ENCODE assay signal across 18 cellular contexts in genomic region chr1:168865850-168866620, GRCh38.
DNase-seq lines count a peak whose midpoint lies in the region; ATAC-seq and TF ChIP-seq lines count a peak whose summit lies in the region.
"Had no signal": no experiment of that assay in that cellular context is flagged by ENCODE, and none has a peak within 500 bp of the region (broad histone marks: within the 10 kb centered on the region; RNA-seq: fewer than 3 reads in every experiment).

No MANE protein-coding gene starts in this region.

- H3K4me3 Mint-ChIP-seq in Caco-2 (ENCODE audit: unreplicated experiment) = no peak overlapping the region
- no peak overlapping the region for H3K4me3 Mint-ChIP-seq in activated T-helper 17 cell treated with anti-CD3 and anti-CD28 coated beads, Interleukin-2, amount 50 U/mL, for 72 hours
- H3K4me3 Mint-ChIP-seq: B cell; CD4-positive, alpha-beta T cell had no signal

- BruUV-seq in Caco-2 (replicated peaks; lab: Mats Ljungman, UMichigan) = no TSS peak

- H3K27me3 Mint-ChIP-seq in Caco-2 (ENCODE audit: insufficient read depth, unreplicated experiment) = no peaks in the 10 kb centered on the region
- H3K27me3 Mint-ChIP-seq in activated T-helper 17 cell treated with anti-CD3 and anti-CD28 coated beads, Interleukin-2, amount 50 U/mL, for 72 hours = no peaks in the 10 kb centered on the region
- H3K27me3 Mint-ChIP-seq: CD4-positive, alpha-beta T cell had no signal

- H3K36me3 ChIP-seq in Caco-2 (ENCODE audit: control insufficient read depth, insufficient read depth, low read length) (no peaks in the 10 kb centered on the region), HEK293 (ENCODE audit: control insufficient read depth in 2 of 2, insufficient read depth in 1 of 2, low read length in 2 of 2) (no peaks in the 10 kb centered on the region)

- no peak overlapping the region for H3K4me3 ChIP-seq in Caco-2 (ENCODE audit: low read depth, low read length)
- no peak overlapping the region for H3K4me3 ChIP-seq in HEK293 (ENCODE audit: low read depth, low read length)

- H3K27ac Mint-ChIP-seq in Caco-2 (ENCODE audit: unreplicated experiment) = peak overlapping the region; percentile 11
- H3K27ac Mint-ChIP-seq in activated T-helper 17 cell treated with anti-CD3 and anti-CD28 coated beads, Interleukin-2, amount 50 U/mL, for 72 hours = no peak overlapping the region
- H3K27ac Mint-ChIP-seq: B cell; CD4-positive, alpha-beta T cell had no signal

- ATAC-seq in activated T-helper 17 cell treated with anti-CD3 and anti-CD28 coated beads, Interleukin-2, amount 50 U/mL, for 72 hours (replicated peaks) = peak; percentile 87
- no peak for ATAC-seq in GM19023 (IDR thresholded peaks at IDR 0.05; ENCODE audit: unreplicated experiment)
- no peak for ATAC-seq in HG03342 (IDR thresholded peaks at IDR 0.05; ENCODE audit: unreplicated experiment)

- H3K27ac ChIP-seq in HEK293 (ENCODE audit: extremely low read depth, low read depth, low read length) = no peak overlapping the region

- peaks cover 67% of the 10 kb centered on the region for H3K9me3 Mint-ChIP-seq in Caco-2 (ENCODE audit: unreplicated experiment)
- peaks cover 9% of the 10 kb centered on the region for H3K9me3 Mint-ChIP-seq in activated T-helper 17 cell treated with anti-CD3 and anti-CD28 coated beads, Interleukin-2, amount 50 U/mL, for 72 hours

- TF ChIP-seq CTCF in Caco-2 (IDR thresholded peaks at IDR 0.05; ENCODE audit: insufficient read depth in 1 of 2, low read depth in 1 of 2, low read length in 1 of 2, severe bottlenecking in 1 of 2, unreplicated experiment in 1 of 2) (no peak), HEK293 (tag by site-specific recombination; IDR thresholded peaks at IDR 0.05) (no peak)

- H3K9me3 ChIP-seq in Caco-2 (peaks cover 44% of the 10 kb centered on the region), HEK293 (ENCODE audit: control insufficient read depth, insufficient read depth, low read depth, low read length) (no peaks in the 10 kb centered on the region)

- peaks cover 15% of the 10 kb centered on the region for H3K4me1 Mint-ChIP-seq in Caco-2 (ENCODE audit: low read depth, unreplicated experiment)
- no peaks in the 10 kb centered on the region for H3K4me1 Mint-ChIP-seq in activated T-helper 17 cell treated with anti-CD3 and anti-CD28 coated beads, Interleukin-2, amount 50 U/mL, for 72 hours
- H3K4me1 Mint-ChIP-seq: B cell had no signal

- H3K27me3 ChIP-seq in Caco-2 (replicated peaks; ENCODE audit: control insufficient read depth, insufficient read depth, low read length) = no peaks in the 10 kb centered on the region

- POLR2A ChIA-PET in Caco-2 (lab: Charles Lee) (no interaction called here), HEK293 (lab: Yijun Ruan, JAX) (no interaction called here)

- intact Hi-C loops in Caco-2 (cut with micrococcal nuclease; ENCODE audit: unreplicated experiment) = no loop called here

- H3K36me3 Mint-ChIP-seq in Caco-2 (ENCODE audit: insufficient read depth, unreplicated experiment) = peaks cover 6% of the 10 kb centered on the region
- no peaks in the 10 kb centered on the region for H3K36me3 Mint-ChIP-seq in activated T-helper 17 cell treated with anti-CD3 and anti-CD28 coated beads, Interleukin-2, amount 50 U/mL, for 72 hours (ENCODE audit: low read depth)

- CTCF ChIA-PET in Caco-2 (lab: Charles Lee) = no interaction called here
- CTCF ChIA-PET in HEK293 (lab: Yijun Ruan, JAX) = interaction anchor here (1.4 kb wide), 1 partner anchor 263 kb away, joined by 4 read pairs; no protein-coding TSS in a partner anchor

- peak; percentile 14 for DNase-seq in NCI-H82 (lab: John Stamatoyannopoulos, UW)
- DNase-seq in NCI-H82 treated with DMSO at 0.1 percent for 48 hours (lab: John Stamatoyannopoulos, UW; ENCODE audit: unreplicated experiment) = no peak
- no peak for DNase-seq in Caco-2
- DNase-seq in AG20443 (ENCODE audit: low spot score) = no peak
- DNase-seq: 8988T; ACHN; C1 segment of cervical spinal cord; CD4-positive, alpha-beta T cell; DND-41; GDM1; HCEC 1CT; IMR-90; KBM-7 had no signal

- H3K4me1 ChIP-seq in Caco-2 (peaks cover 16% of the 10 kb centered on the region), HEK293 (ENCODE audit: control insufficient read depth, insufficient read depth, low read length) (peaks cover 10% of the 10 kb centered on the region; the same call in 1 of the 2 replicates)

TF ChIP-seq in HEK293, 187 proteins besides CTCF, POLR2A, EP300 and RAD21 (continues in another document):
- peak; percentile 83 for TF ChIP-seq SETDB1 (IDR thresholded peaks at IDR 0.05; ENCODE audit: insufficient read length, low read length)
- TF ChIP-seq ZNF791 (tag by site-specific recombination; IDR thresholded peaks at IDR 0.05) = no peak
- TF ChIP-seq, protein P1, sequence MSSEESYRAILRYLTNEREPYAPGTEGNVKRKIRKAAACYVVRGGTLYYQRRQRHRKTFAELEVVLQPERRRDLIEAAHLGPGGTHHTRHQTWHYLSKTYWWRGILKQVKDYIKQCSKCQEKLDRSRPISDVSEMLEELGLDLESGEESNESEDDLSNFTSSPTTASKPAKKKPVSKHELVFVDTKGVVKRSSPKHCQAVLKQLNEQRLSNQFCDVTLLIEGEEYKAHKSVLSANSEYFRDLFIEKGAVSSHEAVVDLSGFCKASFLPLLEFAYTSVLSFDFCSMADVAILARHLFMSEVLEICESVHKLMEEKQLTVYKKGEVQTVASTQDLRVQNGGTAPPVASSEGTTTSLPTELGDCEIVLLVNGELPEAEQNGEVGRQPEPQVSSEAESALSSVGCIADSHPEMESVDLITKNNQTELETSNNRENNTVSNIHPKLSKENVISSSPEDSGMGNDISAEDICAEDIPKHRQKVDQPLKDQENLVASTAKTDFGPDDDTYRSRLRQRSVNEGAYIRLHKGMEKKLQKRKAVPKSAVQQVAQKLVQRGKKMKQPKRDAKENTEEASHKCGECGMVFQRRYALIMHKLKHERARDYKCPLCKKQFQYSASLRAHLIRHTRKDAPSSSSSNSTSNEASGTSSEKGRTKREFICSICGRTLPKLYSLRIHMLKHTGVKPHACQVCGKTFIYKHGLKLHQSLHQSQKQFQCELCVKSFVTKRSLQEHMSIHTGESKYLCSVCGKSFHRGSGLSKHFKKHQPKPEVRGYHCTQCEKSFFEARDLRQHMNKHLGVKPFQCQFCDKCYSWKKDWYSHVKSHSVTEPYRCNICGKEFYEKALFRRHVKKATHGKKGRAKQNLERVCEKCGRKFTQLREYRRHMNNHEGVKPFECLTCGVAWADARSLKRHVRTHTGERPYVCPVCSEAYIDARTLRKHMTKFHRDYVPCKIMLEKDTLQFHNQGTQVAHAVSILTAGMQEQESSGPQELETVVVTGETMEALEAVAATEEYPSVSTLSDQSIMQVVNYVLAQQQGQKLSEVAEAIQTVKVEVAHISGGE (tag by site-specific recombination; conservative IDR thresholded peaks at IDR 0.05; ENCODE audit: low read depth) = no peak
- TF ChIP-seq ZNF426 (tag by site-specific recombination; IDR thresholded peaks at IDR 0.05) = no peak
- no peak for TF ChIP-seq ZSCAN5A (tag by site-specific recombination; IDR thresholded peaks at IDR 0.05)
- TF ChIP-seq TRIM28 (IDR thresholded peaks at IDR 0.05; ENCODE audit: borderline replicate concordance, low read length) = peak; percentile 94
- no peak for TF ChIP-seq ZNF596 (tag by site-specific recombination; IDR thresholded peaks at IDR 0.05)
- no peak for TF ChIP-seq HOXA7 (CRISPR knock-in tag; IDR thresholded peaks at IDR 0.05; ENCODE audit: borderline replicate concordance)
- no peak for TF ChIP-seq ZNF184 (tag by site-specific recombination; IDR thresholded peaks at IDR 0.05)
- TF ChIP-seq, protein P2, sequence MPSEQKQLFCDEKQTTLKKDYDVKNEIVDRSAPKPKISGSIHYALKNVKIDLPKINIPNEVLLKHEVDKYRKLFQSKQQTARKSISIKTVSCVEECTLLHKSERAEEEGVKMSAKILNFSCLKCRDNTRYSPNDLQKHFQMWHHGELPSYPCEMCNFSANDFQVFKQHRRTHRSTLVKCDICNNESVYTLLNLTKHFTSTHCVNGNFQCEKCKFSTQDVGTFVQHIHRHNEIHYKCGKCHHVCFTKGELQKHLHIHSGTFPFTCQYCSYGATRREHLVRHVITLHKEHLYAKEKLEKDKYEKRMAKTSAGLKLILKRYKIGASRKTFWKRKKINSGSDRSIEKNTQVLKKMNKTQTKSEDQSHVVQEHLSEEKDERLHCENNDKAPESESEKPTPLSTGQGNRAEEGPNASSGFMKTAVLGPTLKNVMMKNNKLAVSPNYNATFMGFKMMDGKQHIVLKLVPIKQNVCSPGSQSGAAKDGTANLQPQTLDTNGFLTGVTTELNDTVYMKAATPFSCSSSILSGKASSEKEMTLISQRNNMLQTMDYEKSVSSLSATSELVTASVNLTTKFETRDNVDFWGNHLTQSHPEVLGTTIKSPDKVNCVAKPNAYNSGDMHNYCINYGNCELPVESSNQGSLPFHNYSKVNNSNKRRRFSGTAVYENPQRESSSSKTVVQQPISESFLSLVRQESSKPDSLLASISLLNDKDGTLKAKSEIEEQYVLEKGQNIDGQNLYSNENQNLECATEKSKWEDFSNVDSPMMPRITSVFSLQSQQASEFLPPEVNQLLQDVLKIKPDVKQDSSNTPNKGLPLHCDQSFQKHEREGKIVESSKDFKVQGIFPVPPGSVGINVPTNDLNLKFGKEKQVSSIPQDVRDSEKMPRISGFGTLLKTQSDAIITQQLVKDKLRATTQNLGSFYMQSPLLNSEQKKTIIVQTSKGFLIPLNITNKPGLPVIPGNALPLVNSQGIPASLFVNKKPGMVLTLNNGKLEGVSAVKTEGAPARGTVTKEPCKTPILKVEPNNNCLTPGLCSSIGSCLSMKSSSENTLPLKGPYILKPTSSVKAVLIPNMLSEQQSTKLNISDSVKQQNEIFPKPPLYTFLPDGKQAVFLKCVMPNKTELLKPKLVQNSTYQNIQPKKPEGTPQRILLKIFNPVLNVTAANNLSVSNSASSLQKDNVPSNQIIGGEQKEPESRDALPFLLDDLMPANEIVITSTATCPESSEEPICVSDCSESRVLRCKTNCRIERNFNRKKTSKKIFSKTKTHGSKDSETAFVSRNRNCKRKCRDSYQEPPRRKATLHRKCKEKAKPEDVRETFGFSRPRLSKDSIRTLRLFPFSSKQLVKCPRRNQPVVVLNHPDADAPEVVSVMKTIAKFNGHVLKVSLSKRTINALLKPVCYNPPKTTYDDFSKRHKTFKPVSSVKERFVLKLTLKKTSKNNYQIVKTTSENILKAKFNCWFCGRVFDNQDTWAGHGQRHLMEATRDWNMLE (tag by site-specific recombination; conservative IDR thresholded peaks at IDR 0.05; ENCODE audit: low read depth) = no peak
